10 cellular contexts compared by ENCODE assay signal in genomic region chr13:54484166-54484565, GRCh38.
"Had no signal": no experiment of that assay in that cellular context is flagged by ENCODE, and none has a peak within 500 bp of the region (broad histone marks: within the 10 kb centered on the region; RNA-seq: fewer than 3 reads in every experiment).

No MANE protein-coding gene starts in this region.

- FAIRE-seq: H1, H54 had no signal

- H3K27ac ChIP-seq: GM23248 had no signal

- DNase-seq: GM23248, GOT3, H7, H9, HCEC 1CT, HFFc6 had no signal

- H3K4me2 ChIP-seq: GM23338 had no signal

- H3K9me3 ChIP-seq: HAP-1 had no signal

- H3K9ac ChIP-seq: GM23248 had no signal

- H2AFZ ChIP-seq: GM23248, GM23338 had no signal

- H3K36me3 ChIP-seq: HAP-1 had no signal

- H3K4me3 ChIP-seq: GM23248, GM23338, HAP-1 had no signal
